18 cellular contexts compared by ENCODE assay signal in the genomic region with DNA sequence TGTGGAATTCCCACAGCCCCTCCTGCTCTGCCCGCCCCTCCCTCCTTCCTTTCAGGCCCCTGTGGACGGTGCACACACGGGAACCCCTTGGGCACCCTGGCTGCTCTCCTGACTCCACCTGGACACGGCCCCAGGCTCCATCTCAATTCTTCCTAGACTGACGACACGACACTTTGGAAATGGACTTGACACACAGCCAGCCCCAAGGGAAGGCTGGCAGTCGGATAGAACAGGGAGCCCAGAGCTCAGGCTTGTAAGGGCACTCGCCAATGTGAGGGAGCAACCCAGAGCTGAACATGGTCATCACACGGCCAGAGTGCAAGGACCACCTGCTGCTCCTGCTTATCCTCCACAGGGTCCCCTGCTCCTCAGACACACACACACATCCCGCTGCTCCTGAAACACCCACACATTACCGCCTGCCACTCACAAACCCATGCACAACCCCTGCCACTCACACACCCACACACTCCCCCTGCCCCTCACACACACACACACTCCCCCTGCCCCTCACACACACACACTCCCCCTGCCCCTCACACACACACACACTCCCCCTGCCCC. TPM values are rescaled to one million over a fixed set of nuclear protein-coding genes. Genes with fewer than 3 reads are reported as not detected.
DNase-seq lines count a peak whose midpoint lies in the region; TF ChIP-seq lines count a peak whose summit lies in the region.
"Had no signal": no experiment of that assay in that cellular context is flagged by ENCODE, and none has a peak within 500 bp of the region (broad histone marks: within the 10 kb centered on the region; RNA-seq: fewer than 3 reads in every experiment).

No MANE protein-coding gene starts in this region.

- H3K4me1 ChIP-seq in breast epithelium (no peaks in the 10 kb centered on the region), esophagus (ENCODE audit: control insufficient read depth in 2 of 2, insufficient read depth in 2 of 2, low read length in 1 of 2) (peaks cover 0 to 29% of the 10 kb centered on the region in 2 donors), neuronal stem cell (ENCODE audit: control insufficient read depth in 2 of 2, insufficient read depth in 1 of 2, low read depth in 1 of 2, low read length in 2 of 2) (no peaks in the 10 kb centered on the region), hepatocyte (ENCODE audit: insufficient read depth) (peaks cover 18% of the 10 kb centered on the region)

- H3K23ac ChIP-seq in neuronal stem cell (ENCODE audit: low read depth, low read length, poor library complexity), result peak overlapping the region; percentile 34

- H4K91ac ChIP-seq in neuronal stem cell (ENCODE audit: low read depth, low read length, poor library complexity), result no peak overlapping the region

- H3K4me3 ChIP-seq in breast epithelium (no peak overlapping the region), esophagus (ENCODE audit: low read depth in 1 of 2, low read length in 2 of 2) (no peak overlapping the region), neuronal stem cell (ENCODE audit: low read length in 2 of 2) (peak overlapping the region in 1 of 2 donors; percentile 13), hepatocyte (no peak overlapping the region)

- no peak overlapping the region for H3K18ac ChIP-seq in neuronal stem cell (ENCODE audit: low read length)

- no peak overlapping the region for H2BK12ac ChIP-seq in neuronal stem cell (ENCODE audit: low read length)

- no peaks in the 10 kb centered on the region for H3K36me3 Mint-ChIP-seq in MCF 10A (ENCODE audit: insufficient read depth, unreplicated experiment)

- H3K14ac ChIP-seq in neuronal stem cell (ENCODE audit: low read length), result peak overlapping the region; percentile 76

- peaks cover 14% of the 10 kb centered on the region for H3K9me3 Mint-ChIP-seq in MCF 10A (ENCODE audit: unreplicated experiment)

- no peak for TF ChIP-seq CTCF in MCF 10A (IDR thresholded peaks at IDR 0.05; ENCODE audit: unreplicated experiment)
- no peak for TF ChIP-seq CTCF in breast epithelium (IDR thresholded peaks at IDR 0.05)
- no peak for TF ChIP-seq CTCF in RWPE1 (conservative IDR thresholded peaks at IDR 0.05; ENCODE audit: low read depth)
- no peak for TF ChIP-seq CTCF in hepatocyte (IDR thresholded peaks at IDR 0.05; ENCODE audit: poor library complexity)

- H4K20me1 ChIP-seq in hepatocyte (ENCODE audit: insufficient read depth, poor library complexity, severe bottlenecking), result no peaks in the 10 kb centered on the region

- no peak overlapping the region for H4K8ac ChIP-seq in neuronal stem cell (ENCODE audit: low read depth, low read length)

- POLR2A ChIA-PET in MCF 10A (lab: Yijun Ruan, JAX) (interaction anchor here (1.0 to 2.6 kb wide), 2 partner anchors 42 to 98 kb away, joined by 3 to 16 read pairs; no protein-coding TSS in a partner anchor), RWPE1 (lab: Yijun Ruan, JAX; ENCODE audit: low non-redundant PET) (no interaction called here)

- H3K27me3 ChIP-seq in breast epithelium (peaks cover 0 to 78% of the 10 kb centered on the region in 2 donors), esophagus (ENCODE audit: control insufficient read depth in 1 of 2, insufficient read depth in 2 of 2, low read length in 2 of 2) (no peaks in the 10 kb centered on the region), neuronal stem cell (ENCODE audit: control insufficient read depth in 3 of 3, insufficient read depth in 3 of 3, low read depth in 1 of 3, low read length in 3 of 3) (peaks cover 0 to 69% (median 1%) of the 10 kb centered on the region in 3 experiments), hepatocyte (no peaks in the 10 kb centered on the region)

- intact Hi-C loops in MCF 10A (cut with micrococcal nuclease) (no loop called here), breast epithelium (cut with DNase I; ENCODE audit: low total_unique reads) (no loop called here)

- no TSS peak for BruUV-seq in MCF 10A (replicated peaks; lab: Mats Ljungman, UMichigan)

- no peak overlapping the region for H2BK5ac ChIP-seq in neuronal stem cell (ENCODE audit: low read length)

- no peak overlapping the region for H3K4me2 ChIP-seq in neuronal stem cell (ENCODE audit: insufficient read depth, low read length, poor library complexity, severe bottlenecking)
- H3K4me2 ChIP-seq in hepatocyte, result no peak overlapping the region

- no peaks in the 10 kb centered on the region for H3K79me2 ChIP-seq in hepatocyte

- H3K27me3 Mint-ChIP-seq in MCF 10A (ENCODE audit: insufficient read depth, unreplicated experiment), result peaks cover 40% of the 10 kb centered on the region

- no peak for TF ChIP-seq POLR2A in breast epithelium (IDR thresholded peaks at IDR 0.05)

- CTCF ChIA-PET in MCF 10A (lab: Yijun Ruan, JAX) (interaction anchor here (0.6 to 1.0 kb wide), 3 partner anchors 21 to 143 kb away, joined by 3 to 4 read pairs (median 3); no protein-coding TSS in a partner anchor), RWPE1 (lab: Yijun Ruan, JAX) (interaction anchor here (1.1 kb wide), 1 partner anchor 69 kb away, joined by 3 read pairs; no protein-coding TSS in a partner anchor)

- no peak overlapping the region for H2BK120ac ChIP-seq in neuronal stem cell (ENCODE audit: low read depth, low read length)

- H3K27ac Mint-ChIP-seq in MCF 10A (ENCODE audit: low read depth, unreplicated experiment), result no peak overlapping the region
- H3K27ac Mint-ChIP-seq: CD8-positive, alpha-beta memory T cell had no signal

- 22 to 36% methylated on average over 11 of the region's 11 CpGs for WGBS in esophagus, 2 donors
- WGBS in neuronal stem cell (ENCODE audit: extremely low coverage in 2 of 2, insufficient read length in 2 of 2, insufficient replicate concordance in 1 of 2), 2 donors, result no CpG with 5 or more reads among the region's 11 CpGs
- WGBS in hepatocyte (ENCODE audit: low lambda C conversion rate, missing lambda C conversion rate), result 61% methylated on average over 9 of the region's 11 CpGs

- H2AFZ ChIP-seq in neuronal stem cell (ENCODE audit: low read length), result no peak overlapping the region
- no peak overlapping the region for H2AFZ ChIP-seq in hepatocyte

- H3K27ac ChIP-seq in breast epithelium, result no peak overlapping the region
- peak overlapping the region; percentile 88 for H3K27ac ChIP-seq in RWPE1
- H3K27ac ChIP-seq in esophagus (ENCODE audit: low read depth in 2 of 2, low read length in 1 of 2), result peak overlapping the region; percentile 33 to 84
- H3K27ac ChIP-seq in neuronal stem cell (replicated peaks; ENCODE audit: low read length), result no peak overlapping the region
- no peak overlapping the region for H3K27ac ChIP-seq in hepatocyte
- H3K27ac ChIP-seq: C4-2B had no signal

- peaks cover 21% of the 10 kb centered on the region for H3K4me1 Mint-ChIP-seq in MCF 10A (ENCODE audit: insufficient read depth, unreplicated experiment)
- H3K4me1 Mint-ChIP-seq: CD8-positive, alpha-beta memory T cell had no signal

- H3K36me3 ChIP-seq in breast epithelium, result no peaks in the 10 kb centered on the region
- no peaks in the 10 kb centered on the region for H3K36me3 ChIP-seq in esophagus (ENCODE audit: control insufficient read depth in 2 of 2, insufficient read depth in 2 of 2, low read length in 1 of 2)
- no peaks in the 10 kb centered on the region for H3K36me3 ChIP-seq in neuronal stem cell (replicated peaks in 1 of 2; ENCODE audit: control insufficient read depth in 2 of 2, insufficient read depth in 2 of 2, low read length in 2 of 2)
- no peaks in the 10 kb centered on the region for H3K36me3 ChIP-seq in hepatocyte (replicated peaks; ENCODE audit: insufficient read depth, low read depth)

- no peak overlapping the region for H3K4ac ChIP-seq in neuronal stem cell (ENCODE audit: low read length)

- no peak overlapping the region for H3K4me3 Mint-ChIP-seq in MCF 10A (ENCODE audit: unreplicated experiment)
- H3K4me3 Mint-ChIP-seq: CD8-positive, alpha-beta memory T cell had no signal

- H3K9me3 ChIP-seq in breast epithelium (no peaks in the 10 kb centered on the region), esophagus (ENCODE audit: control insufficient read depth in 2 of 2, insufficient read depth in 1 of 2, low read depth in 1 of 2, low read length in 1 of 2) (peaks cover 0 to 4% of the 10 kb centered on the region in 2 donors), neuronal stem cell (replicated peaks in 1 of 2; ENCODE audit: control insufficient read depth in 2 of 2, insufficient read depth in 1 of 2, low read depth in 1 of 2, low read length in 2 of 2) (peaks cover 0 to 1% of the 10 kb centered on the region in 2 donors), hepatocyte (ENCODE audit: low read depth) (no peaks in the 10 kb centered on the region)

- peak; percentile 61 for DNase-seq in MCF 10A (ENCODE audit: unreplicated experiment)
- no peak for DNase-seq in breast epithelium (ENCODE audit: low spot score in 2 of 2)
- DNase-seq in RWPE1 (ENCODE audit: low spot score), result no peak
- DNase-seq in neuronal stem cell (ENCODE audit: low spot score), result no peak
- no peak for DNase-seq in activated gamma-delta T cell treated with Interleukin-2 at 50 U/mL for 16 hours
- no peak for DNase-seq in hepatocyte (ENCODE audit: low spot score)
- no peak for DNase-seq in OCI-M1 (lab: John Stamatoyannopoulos, UW)
- DNase-seq: AML-193; CD8-positive, alpha-beta memory T cell; GF-D8; KG1; NCI-H1417 treated with DMSO at 0.1 percent for 48 hours; NCI-H187; NCI-H2107; NCI-H69; SHP77 had no signal

- H3K9me2 ChIP-seq in hepatocyte (replicated peaks; ENCODE audit: insufficient read depth), result no peaks in the 10 kb centered on the region

- peaks cover 3% of the 10 kb centered on the region for H3K79me1 ChIP-seq in neuronal stem cell (ENCODE audit: low read depth, low read length)

- H2BK15ac ChIP-seq in neuronal stem cell (ENCODE audit: low read length), result no peak overlapping the region

- no peak overlapping the region for H3K9ac ChIP-seq in neuronal stem cell (ENCODE audit: low read depth, low read length, poor library complexity)

- no peak overlapping the region for H2AK5ac ChIP-seq in neuronal stem cell (ENCODE audit: low read depth, low read length)

RNA-seq across cellular contexts. Expression of a gene that starts 8.9 kb away (rescaled TPM):
- 0.93 and 1.0 TPM in 2 replicates for total RNA-seq in MCF 10A (2022)
- 1 to 10 TPM; 1.1 to 5.6 (median 2.3) TPM for total RNA-seq in breast epithelium
- 1 to 10 TPM; 1.9 to 4.4 TPM for polyA plus RNA-seq in esophagus
- 3.3 TPM for polyA plus RNA-seq in neuronal stem cell (2013, experiment 1 of 2)
- polyA plus RNA-seq in neuronal stem cell (2013, experiment 2 of 2), result 3.2 TPM
- total RNA-seq in hepatocyte, result 6.7 and 7.4 TPM in 2 replicates
- 4.8 and 5.4 TPM in 2 replicates for polyA plus RNA-seq in hepatocyte

Comparison
In these comparisons a context has a peak if more than half of its experiments do, and no peak if none do; other contexts are left out.
1. H3K27ac ChIP-seq: peak in RWPE1 (single experiment) and esophagus (2 of 2); none in breast epithelium (0 of 2), neuronal stem cell (single experiment) and hepatocyte (single experiment).